Comparison of ENCODE assay signal across 29 cellular contexts in the genomic region with DNA sequence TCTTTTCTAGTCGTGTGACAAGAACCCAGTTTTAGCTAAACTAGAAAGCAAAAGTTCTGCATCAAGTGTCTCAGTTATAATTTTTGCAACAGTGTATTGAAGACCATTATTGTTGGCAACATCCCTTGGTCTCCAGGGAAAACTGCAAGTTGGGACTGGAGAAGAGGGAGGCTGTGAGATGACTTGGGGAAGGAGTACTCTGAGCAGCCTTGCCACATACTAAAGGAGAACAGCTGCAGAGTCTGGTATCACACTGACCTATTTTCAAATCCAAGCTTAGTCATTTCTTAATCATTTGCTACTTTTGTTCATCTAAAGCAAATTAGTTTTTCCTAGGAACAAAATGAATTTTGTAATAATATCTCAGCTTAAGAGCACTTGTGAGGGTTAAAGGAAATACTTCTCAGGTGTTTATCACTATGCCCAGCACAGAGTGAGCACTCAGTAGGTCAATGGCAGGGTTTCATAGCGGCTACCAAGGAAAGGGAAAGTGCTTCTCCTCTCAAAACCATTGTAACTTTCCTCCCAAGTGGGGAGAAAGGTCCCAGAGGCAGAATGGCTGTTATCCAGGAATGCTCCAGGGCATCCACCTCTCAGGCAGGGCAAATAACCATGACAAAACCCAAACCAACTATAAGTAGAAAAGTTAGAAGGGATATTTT.
DNase-seq lines count a peak whose midpoint lies in the region; ATAC-seq, FAIRE-seq and TF ChIP-seq lines count a peak whose summit lies in the region.
"Had no signal": no experiment of that assay in that cellular context is flagged by ENCODE, and none has a peak within 500 bp of the region (broad histone marks: within the 10 kb centered on the region; RNA-seq: fewer than 3 reads in every experiment).

No MANE protein-coding gene starts in this region.

- H3K27me3 Mint-ChIP-seq in astrocyte (ENCODE audit: low read depth, unreplicated experiment), result peaks cover 8% of the 10 kb centered on the region
- H3K27me3 Mint-ChIP-seq: dendritic cell treated with granulocyte-macrophage colony-stimulating factor and Interleukin-4, amounts not matched to agents 40 ng/mL and 50 ng/mL, for 4 days; memory B cell had no signal

- H3K4me3 Mint-ChIP-seq in astrocyte (ENCODE audit: unreplicated experiment), result no peak overlapping the region
- H3K4me3 Mint-ChIP-seq: activated CD8-positive, alpha-beta T cell treated with anti-CD3 and anti-CD28 coated beads, Interleukin-2, amount 10 ng/mL, durations not matched to agents 7 days and 5 days; dendritic cell treated with granulocyte-macrophage colony-stimulating factor and Interleukin-4, amounts not matched to agents 40 ng/mL and 50 ng/mL, for 4 days; memory B cell; naive B cell had no signal

- H3K4me1 Mint-ChIP-seq in astrocyte (ENCODE audit: low read depth, unreplicated experiment), result no peaks in the 10 kb centered on the region
- H3K4me1 Mint-ChIP-seq: memory B cell, naive B cell had no signal

- H3K4me2 ChIP-seq in astrocyte (ENCODE audit: low read length), result no peak overlapping the region
- H3K4me2 ChIP-seq: A549; BLaER1 treated with 17β-estradiol and CSF1 and Interleukin-3, amounts not matched to agents 10 nM and 100 nM had no signal

- no peak overlapping the region for H3K27ac Mint-ChIP-seq in astrocyte (ENCODE audit: unreplicated experiment)
- H3K27ac Mint-ChIP-seq: activated CD8-positive, alpha-beta T cell treated with anti-CD3 and anti-CD28 coated beads, Interleukin-2, amount 10 ng/mL, durations not matched to agents 7 days and 5 days; dendritic cell treated with granulocyte-macrophage colony-stimulating factor and Interleukin-4, amounts not matched to agents 40 ng/mL and 50 ng/mL, for 4 days; memory B cell had no signal

- DNase-seq in Right ventricle myocardium superior (no peak), right atrium auricular region (ENCODE audit: low spot score) (no peak), astrocyte (ENCODE audit: low read depth) (peak; percentile 14), inferior parietal cortex (ENCODE audit: extremely low spot score) (peak; percentile 5), UCSD-AML1 (lab: John Stamatoyannopoulos, UW; ENCODE audit: unreplicated experiment) (no peak), putamen (ENCODE audit: low spot score) (no peak), sigmoid colon (no peak)
- DNase-seq: activated CD8-positive, alpha-beta T cell treated with anti-CD3 and anti-CD28 coated beads, Interleukin-2, amount 10 ng/mL, durations not matched to agents 7 days and 5 days; activated gamma-delta T cell treated with Interleukin-2 at 50 U/mL for 16 hours; amniotic stem cell; Calu3; foreskin melanocyte; HCEC 1CT; islet precursor cell; naive B cell; NCI-H748 treated with DMSO at 0.1 percent for 48 hours; nucleus accumbens; stimulated activated CD4-positive, alpha-beta T cell treated with anti-CD3 and anti-CD28 coated beads, Interleukin-15, amount 100 ng/mL, for 24 hours; stimulated activated CD8-positive, alpha-beta memory T cell treated with anti-CD3 and anti-CD28 coated beads, Interleukin-4, amount 100 ng/mL, for 48 hours; T-helper 9 cell; trophoblast cell had no signal

- H3K27ac ChIP-seq in right atrium auricular region, result no peak overlapping the region
- no peak overlapping the region for H3K27ac ChIP-seq in astrocyte (ENCODE audit: low read depth, low read length)
- H3K27ac ChIP-seq in sigmoid colon, result no peak overlapping the region
- H3K27ac ChIP-seq: A549; BLaER1 treated with 17β-estradiol and CSF1 and Interleukin-3, amounts not matched to agents 10 nM and 100 nM; cardiac muscle cell had no signal

- H3K36me3 ChIP-seq in right atrium auricular region, result no peaks in the 10 kb centered on the region
- H3K36me3 ChIP-seq in astrocyte (ENCODE audit: insufficient read depth, low read length), result no peaks in the 10 kb centered on the region
- no peaks in the 10 kb centered on the region for H3K36me3 ChIP-seq in sigmoid colon
- H3K36me3 ChIP-seq: BLaER1 treated with 17β-estradiol and CSF1 and Interleukin-3, amounts not matched to agents 10 nM and 100 nM; cardiac muscle cell had no signal

- H2AFZ ChIP-seq in astrocyte (ENCODE audit: low read depth, low read length), result no peak overlapping the region

- TF ChIP-seq POLR2A in sigmoid colon (IDR thresholded peaks at IDR 0.05), result no peak

- no peaks in the 10 kb centered on the region for H3K36me3 Mint-ChIP-seq in astrocyte (ENCODE audit: low read depth, unreplicated experiment)
- H3K36me3 Mint-ChIP-seq: memory B cell, naive B cell had no signal

- H3K27me3 ChIP-seq in right atrium auricular region (no peaks in the 10 kb centered on the region), astrocyte (ENCODE audit: insufficient read depth, low read length) (no peaks in the 10 kb centered on the region), sigmoid colon (no peaks in the 10 kb centered on the region)
- H3K27me3 ChIP-seq: BLaER1 treated with 17β-estradiol and CSF1 and Interleukin-3, amounts not matched to agents 10 nM and 100 nM; cardiac muscle cell had no signal

- TF ChIP-seq CTCF in right atrium auricular region (IDR thresholded peaks at IDR 0.05) (no peak), astrocyte (IDR thresholded peaks at IDR 0.05; ENCODE audit: insufficient read depth, low read depth, low read length) (no peak), sigmoid colon (IDR thresholded peaks at IDR 0.05) (no peak)

- H3K9ac ChIP-seq in astrocyte (ENCODE audit: low read length), result no peak overlapping the region
- H3K9ac ChIP-seq: BLaER1 treated with 17β-estradiol and CSF1 and Interleukin-3, amounts not matched to agents 10 nM and 100 nM had no signal

- 57 to 65% methylated on average over 2 of the region's 2 CpGs for WGBS in sigmoid colon, 2 donors

- H3K9me3 ChIP-seq in right atrium auricular region (peaks cover 0 to 10% of the 10 kb centered on the region in 2 donors), astrocyte (ENCODE audit: insufficient read depth, low read depth, low read length) (no peaks in the 10 kb centered on the region), sigmoid colon (no peaks in the 10 kb centered on the region)
- H3K9me3 ChIP-seq: A549 had no signal

- FAIRE-seq in astrocyte (lab: Jason Lieb, UNC), result no peak
- FAIRE-seq: A549, endothelial cell of umbilical vein, K562 had no signal

- intact Hi-C loops in Right ventricle myocardium superior (cut with DNase I), result no loop called here
- intact Hi-C loops in sigmoid colon (cut with DNase I), result no loop called here

- TF ChIP-seq EP300 in sigmoid colon (IDR thresholded peaks at IDR 0.05), result no peak

- no peaks in the 10 kb centered on the region for H3K4me1 ChIP-seq in right atrium auricular region
- H3K4me1 ChIP-seq in astrocyte (ENCODE audit: insufficient read depth, low read length), result no peaks in the 10 kb centered on the region
- no peaks in the 10 kb centered on the region for H3K4me1 ChIP-seq in sigmoid colon
- H3K4me1 ChIP-seq: A549; BLaER1 treated with 17β-estradiol and CSF1 and Interleukin-3, amounts not matched to agents 10 nM and 100 nM had no signal

- H3K4me3 ChIP-seq in right atrium auricular region (no peak overlapping the region), astrocyte (ENCODE audit: insufficient read depth, low read depth, low read length) (no peak overlapping the region), sigmoid colon (no peak overlapping the region)
- H3K4me3 ChIP-seq: A549; BLaER1 treated with 17β-estradiol and CSF1 and Interleukin-3, amounts not matched to agents 10 nM and 100 nM; cardiac muscle cell; K562 had no signal

- no peaks in the 10 kb centered on the region for H3K79me2 ChIP-seq in astrocyte (ENCODE audit: insufficient read depth, low read length)

- H3K9me3 Mint-ChIP-seq in astrocyte (ENCODE audit: unreplicated experiment), result peaks cover 3% of the 10 kb centered on the region

- H4K20me1 ChIP-seq in astrocyte (ENCODE audit: insufficient read depth, low read length), result no peaks in the 10 kb centered on the region
- H4K20me1 ChIP-seq: BLaER1 treated with 17β-estradiol and CSF1 and Interleukin-3, amounts not matched to agents 10 nM and 100 nM had no signal

- ATAC-seq in Right ventricle myocardium superior (ENCODE audit: poor library complexity) (peak; percentile 70), GM21737 (IDR thresholded peaks at IDR 0.05; ENCODE audit: unreplicated experiment) (no peak)
- ATAC-seq: A549; activated CD8-positive, alpha-beta T cell treated with anti-CD3 and anti-CD28 coated beads, Interleukin-2, amount 10 ng/mL, durations not matched to agents 7 days and 5 days; K562 had no signal

Comparison
In these comparisons a context has a peak if more than half of its experiments do, and no peak if none do; other contexts are left out.
1. DNase-seq: peak in astrocyte (single experiment) and inferior parietal cortex (single experiment); none in Right ventricle myocardium superior (single experiment), right atrium auricular region (single experiment), UCSD-AML1 (single experiment), putamen (single experiment) and sigmoid colon (single experiment).